ENCODE assay signal across 12 cellular contexts in the genomic region with DNA sequence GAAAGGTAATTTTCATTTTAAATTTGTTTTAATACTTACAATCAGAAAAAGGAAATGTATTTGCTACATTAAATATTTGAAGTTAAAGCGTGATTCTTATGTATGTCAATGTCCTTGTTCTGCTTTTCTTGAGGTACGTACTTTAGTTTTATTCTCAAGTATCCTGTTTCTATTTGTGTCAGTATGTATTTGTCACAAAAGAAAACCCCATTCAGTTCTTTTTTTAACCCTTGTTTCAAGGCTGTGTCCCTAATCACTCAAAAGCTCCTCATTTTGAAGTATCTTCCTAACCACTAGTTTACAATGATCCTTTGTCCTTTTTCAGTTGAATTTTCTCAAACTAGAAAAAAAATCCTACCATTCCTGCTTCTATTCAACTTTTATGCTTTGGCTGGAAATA. TPM values are rescaled to one million over a fixed set of nuclear protein-coding genes. Genes with fewer than 3 reads are reported as not detected.
DNase-seq lines count a peak whose midpoint lies in the region; ATAC-seq, FAIRE-seq and TF ChIP-seq lines count a peak whose summit lies in the region.
"Had no signal": no experiment of that assay in that cellular context is flagged by ENCODE, and none has a peak within 500 bp of the region (broad histone marks: within the 10 kb centered on the region; RNA-seq: fewer than 3 reads in every experiment).

No MANE protein-coding gene starts in this region.

- no peak overlapping the region for H3K27ac ChIP-seq in left ventricle myocardium inferior (replicated peaks)
- H3K27ac ChIP-seq: prostate gland, thoracic aorta had no signal

- intact Hi-C loops in left ventricle myocardium inferior (cut with micrococcal nuclease), result no loop called here

- H3K27me3 ChIP-seq in left ventricle myocardium inferior (ENCODE audit: low read depth), result no peaks in the 10 kb centered on the region

- peaks cover 62% of the 10 kb centered on the region for H3K36me3 ChIP-seq in left ventricle myocardium inferior
- H3K36me3 ChIP-seq: prostate gland, thoracic aorta had no signal

- H3K4me1 ChIP-seq in left ventricle myocardium inferior, result peaks cover 30% of the 10 kb centered on the region
- H3K4me1 ChIP-seq: prostate gland had no signal

- peak; percentile 40 for FAIRE-seq in A204.1 (lab: Jason Lieb, UNC)

- no peak overlapping the region for H3K4me3 ChIP-seq in left ventricle myocardium inferior
- H3K4me3 ChIP-seq: prostate gland, thoracic aorta had no signal

- DNase-seq in dermis blood vessel endothelial cell, result no peak
- DNase-seq in activated CD8-positive, alpha-beta memory T cell treated with anti-CD3 and anti-CD28 coated beads for 24 hours, result no peak
- DNase-seq in left ventricle myocardium inferior, result no peak
- DNase-seq in activated CD4-positive, CD25-positive, alpha-beta regulatory T cell treated with anti-CD3 and anti-CD28 coated beads, Interleukin-2, amount 50 U/mL, for 72 hours, result no peak
- DNase-seq: activated naive CD8-positive, alpha-beta T cell treated with anti-CD3 and anti-CD28 coated beads for 36 hours; NCI-H526 had no signal

- peak; percentile 80 for ATAC-seq in GM18909 (IDR thresholded peaks at IDR 0.05; ENCODE audit: poor library complexity, unreplicated experiment)
- ATAC-seq in GM21825 (IDR thresholded peaks at IDR 0.05; ENCODE audit: unreplicated experiment), result peak; percentile 77
- peak; percentile 75 for ATAC-seq in HG03280 (IDR thresholded peaks at IDR 0.05; ENCODE audit: unreplicated experiment)

- no peaks in the 10 kb centered on the region for H3K9me3 ChIP-seq in left ventricle myocardium inferior (replicated peaks)
- H3K9me3 ChIP-seq: prostate gland, thoracic aorta had no signal

- no peak for TF ChIP-seq CTCF in left ventricle myocardium inferior (IDR thresholded peaks at IDR 0.05; ENCODE audit: borderline replicate concordance)

RNA-seq across cellular contexts. Expression of gene NHLRC2, which starts 25.2 kb away (rescaled TPM):
- 15.8 and 22.6 TPM in 2 replicates for total RNA-seq in dermis blood vessel endothelial cell
- total RNA-seq in left ventricle myocardium inferior, result 50.1 TPM

RNA-seq across cellular contexts. Expression of gene DCLRE1A, which starts 25.8 kb away (rescaled TPM):
- total RNA-seq in dermis blood vessel endothelial cell (8.0 and 12.3 TPM in 2 replicates), left ventricle myocardium inferior (5.1 TPM)
